1 cellular context compared by ENCODE assay signal in the genomic region with DNA sequence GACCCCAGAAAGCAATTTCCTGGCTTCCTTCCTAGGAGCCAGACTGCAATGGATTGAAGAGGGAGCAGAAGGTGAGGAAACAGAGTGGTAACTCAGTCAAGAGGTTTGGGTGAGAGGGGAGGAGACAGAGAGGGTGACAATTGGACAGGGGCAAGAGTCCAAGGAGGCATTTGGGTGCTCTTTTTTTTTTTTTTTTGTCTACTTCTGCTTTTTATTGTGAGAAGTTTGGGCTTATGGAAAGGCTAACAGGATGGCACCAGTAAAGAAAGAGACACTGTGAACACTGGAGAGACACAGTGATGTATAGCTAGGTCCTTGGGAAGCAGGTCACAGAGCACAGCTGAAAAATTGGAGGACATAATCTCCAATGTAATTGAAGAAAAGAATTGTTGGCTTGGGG.
TF ChIP-seq lines count a peak whose summit lies in the region.

No MANE protein-coding gene starts in this region.

TF ChIP-seq in GM12878, 131 proteins besides CTCF, POLR2A, EP300 and RAD21:
- TF ChIP-seq, protein P1, sequence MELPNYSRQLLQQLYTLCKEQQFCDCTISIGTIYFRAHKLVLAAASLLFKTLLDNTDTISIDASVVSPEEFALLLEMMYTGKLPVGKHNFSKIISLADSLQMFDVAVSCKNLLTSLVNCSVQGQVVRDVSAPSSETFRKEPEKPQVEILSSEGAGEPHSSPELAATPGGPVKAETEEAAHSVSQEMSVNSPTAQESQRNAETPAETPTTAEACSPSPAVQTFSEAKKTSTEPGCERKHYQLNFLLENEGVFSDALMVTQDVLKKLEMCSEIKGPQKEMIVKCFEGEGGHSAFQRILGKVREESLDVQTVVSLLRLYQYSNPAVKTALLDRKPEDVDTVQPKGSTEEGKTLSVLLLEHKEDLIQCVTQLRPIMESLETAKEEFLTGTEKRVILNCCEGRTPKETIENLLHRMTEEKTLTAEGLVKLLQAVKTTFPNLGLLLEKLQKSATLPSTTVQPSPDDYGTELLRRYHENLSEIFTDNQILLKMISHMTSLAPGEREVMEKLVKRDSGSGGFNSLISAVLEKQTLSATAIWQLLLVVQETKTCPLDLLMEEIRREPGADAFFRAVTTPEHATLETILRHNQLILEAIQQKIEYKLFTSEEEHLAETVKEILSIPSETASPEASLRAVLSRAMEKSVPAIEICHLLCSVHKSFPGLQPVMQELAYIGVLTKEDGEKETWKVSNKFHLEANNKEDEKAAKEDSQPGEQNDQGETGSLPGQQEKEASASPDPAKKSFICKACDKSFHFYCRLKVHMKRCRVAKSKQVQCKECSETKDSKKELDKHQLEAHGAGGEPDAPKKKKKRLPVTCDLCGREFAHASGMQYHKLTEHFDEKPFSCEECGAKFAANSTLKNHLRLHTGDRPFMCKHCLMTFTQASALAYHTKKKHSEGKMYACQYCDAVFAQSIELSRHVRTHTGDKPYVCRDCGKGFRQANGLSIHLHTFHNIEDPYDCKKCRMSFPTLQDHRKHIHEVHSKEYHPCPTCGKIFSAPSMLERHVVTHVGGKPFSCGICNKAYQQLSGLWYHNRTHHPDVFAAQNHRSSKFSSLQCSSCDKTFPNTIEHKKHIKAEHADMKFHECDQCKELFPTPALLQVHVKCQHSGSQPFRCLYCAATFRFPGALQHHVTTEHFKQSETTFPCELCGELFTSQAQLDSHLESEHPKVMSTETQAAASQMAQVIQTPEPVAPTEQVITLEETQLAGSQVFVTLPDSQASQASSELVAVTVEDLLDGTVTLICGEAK (IDR thresholded peaks at IDR 0.05; ENCODE audit: borderline replicate concordance) = peak; percentile 61; the same call in 1 of the 2 replicates
- peak; percentile 72 for TF ChIP-seq ZNF384 (IDR thresholded peaks at IDR 0.05; ENCODE audit: borderline replicate concordance, low read depth, low read length)
- TF ChIP-seq BRCA1 (IDR thresholded peaks at IDR 0.05; ENCODE audit: low read depth, low read length) = no peak
TF ChIP-seq in GM12878: peak in this region for 2.
